ENCODE assay signal across 3 cellular contexts in genomic region chr2:21908712-21909380, GRCh38.
A peak's percentile ranks its signal among the peaks of the same experiment; 100 is the strongest.
DNase-seq lines count a peak whose midpoint lies in the region; ATAC-seq and TF ChIP-seq lines count a peak whose summit lies in the region.
"Not testable (repeated sequence)": the region's sequence is repeated elsewhere in the genome, so short reads cannot be mapped to it uniquely, and the experiment has no call there.

No MANE protein-coding gene starts in this region.

- H3K9me3 Mint-ChIP-seq in Caco-2 (ENCODE audit: unreplicated experiment); H9: not testable (repeated sequence)
- H3K9me3 Mint-ChIP-seq in WTC11: peaks cover 14% of the 10 kb centered on the region

- CTCF ChIA-PET in Caco-2 (lab: Charles Lee); WTC11 (lab: Charles Lee): not testable (repeated sequence)

- not testable (repeated sequence) for H3K56ac ChIP-seq in H9 (ENCODE audit: insufficient read length, low read depth, low read length)

- not testable (repeated sequence) for H3K23me2 ChIP-seq in H9 (ENCODE audit: insufficient read length, low read depth, low read length, poor library complexity, severe bottlenecking)

- H4K5ac ChIP-seq in H9 (ENCODE audit: insufficient read length, low read depth, low read length): not testable (repeated sequence)

- H4K91ac ChIP-seq in H9 (ENCODE audit: insufficient read length, low read depth, low read length): not testable (repeated sequence)

- peak; percentile 3 to 42 for DNase-seq in Caco-2
- not testable (repeated sequence) for DNase-seq in H9
- DNase-seq in WTC11 (ENCODE audit: low spot score): peak; percentile 63

- TF ChIP-seq CTCF in Caco-2 (IDR thresholded peaks at IDR 0.05; ENCODE audit: insufficient read depth in 1 of 2, low read depth in 1 of 2, low read length in 1 of 2, severe bottlenecking in 1 of 2, unreplicated experiment in 1 of 2); H9 (conservative IDR thresholded peaks at IDR 0.05); WTC11 (IDR thresholded peaks at IDR 0.05): not testable (repeated sequence)

- not testable (repeated sequence) for H3K4me1 Mint-ChIP-seq in Caco-2 (ENCODE audit: low read depth, unreplicated experiment); H9; WTC11

- not testable (repeated sequence) for H3K36me3 ChIP-seq in Caco-2 (ENCODE audit: control insufficient read depth, insufficient read depth, low read length)

- not testable (repeated sequence) for H3K27me3 Mint-ChIP-seq in Caco-2 (ENCODE audit: insufficient read depth, unreplicated experiment); H9 (ENCODE audit: low read depth); WTC11 (ENCODE audit: low read depth)

- H3K79me1 ChIP-seq in H9 (ENCODE audit: insufficient read depth, low read depth, low read length, poor library complexity, severe bottlenecking): not testable (repeated sequence)

- not testable (repeated sequence) for H2BK20ac ChIP-seq in H9 (ENCODE audit: low read depth, low read length, poor library complexity, severe bottlenecking)

- no CpG with 5 or more reads among the region's 26 CpGs for WGBS in H9 (ENCODE audit: extremely low coverage, insufficient read length, low lambda C conversion rate)

- H3K9me3 ChIP-seq in Caco-2; H9 (ENCODE audit: control insufficient read depth, low read depth, low read length): not testable (repeated sequence)

- not testable (repeated sequence) for H2BK12ac ChIP-seq in H9 (ENCODE audit: insufficient read length, low read depth, low read length)

- not testable (repeated sequence) for H3K4me3 Mint-ChIP-seq in Caco-2 (ENCODE audit: unreplicated experiment); H9; WTC11

- H3K4me3 ChIP-seq in Caco-2 (ENCODE audit: low read depth, low read length): not testable (repeated sequence)

- not testable (repeated sequence) for H3K4me2 ChIP-seq in H9 (ENCODE audit: insufficient read depth, insufficient read length, low read length)

- not testable (repeated sequence) for BruUV-seq in Caco-2 (replicated peaks; lab: Mats Ljungman, UMichigan)

- POLR2A ChIA-PET in Caco-2 (lab: Charles Lee); WTC11 (lab: Charles Lee): not testable (repeated sequence)

- not testable (repeated sequence) for H2BK5ac ChIP-seq in H9 (ENCODE audit: insufficient read length, low read length)

- not testable (repeated sequence) for H3K14ac ChIP-seq in H9 (ENCODE audit: insufficient read depth, low read length)

- ATAC-seq in WTC11: not testable (repeated sequence)

- not testable (repeated sequence) for H2AFZ ChIP-seq in H9 (ENCODE audit: low read length)

- H2BK15ac ChIP-seq in H9 (ENCODE audit: low read depth, low read length): not testable (repeated sequence)

- H3K18ac ChIP-seq in H9 (ENCODE audit: insufficient read length, low read depth, low read length): not testable (repeated sequence)

- not testable (repeated sequence) for H3K4ac ChIP-seq in H9 (ENCODE audit: low read depth, low read length)

- not testable (repeated sequence) for H3K27me3 ChIP-seq in Caco-2 (replicated peaks; ENCODE audit: control insufficient read depth, insufficient read depth, low read length); H9 (ENCODE audit: insufficient read depth, low read length)

- H3K36me3 Mint-ChIP-seq in Caco-2 (ENCODE audit: insufficient read depth, unreplicated experiment); H9 (ENCODE audit: insufficient read depth in 1 of 3, low read depth in 3 of 3); WTC11: not testable (repeated sequence)

- not testable (repeated sequence) for H3K23ac ChIP-seq in H9 (ENCODE audit: insufficient read length, low read depth, low read length)

- not testable (repeated sequence) for H2BK120ac ChIP-seq in H9 (ENCODE audit: low read depth, low read length, poor library complexity, severe bottlenecking)

- not testable (repeated sequence) for H4K20me1 ChIP-seq in H9 (ENCODE audit: control insufficient read depth, insufficient read depth, insufficient read length)

- H3K27ac Mint-ChIP-seq in Caco-2 (ENCODE audit: unreplicated experiment); WTC11: not testable (repeated sequence)
- peak overlapping the region in 2 of 3 experiments; percentile 40 to 94; a peak in 2 of 7 replicates for H3K27ac Mint-ChIP-seq in H9

- not testable (repeated sequence) for H2AK5ac ChIP-seq in H9 (ENCODE audit: insufficient read length, low read length)

- H3K79me2 ChIP-seq in H9 (ENCODE audit: insufficient read depth, low read length): not testable (repeated sequence)

- H3T11ph ChIP-seq in H9 (ENCODE audit: low read length): not testable (repeated sequence)

- H4K8ac ChIP-seq in H9 (replicated peaks; ENCODE audit: insufficient read length, low read depth, low read length): not testable (repeated sequence)

- H3K27ac ChIP-seq in H9 (ENCODE audit: insufficient read length, low read depth, low read length): not testable (repeated sequence)

- H3K9ac ChIP-seq in H9 (ENCODE audit: extremely low read depth, insufficient read length, low read length): not testable (repeated sequence)

- H3K4me1 ChIP-seq in Caco-2; H9 (ENCODE audit: insufficient read depth, low read length): not testable (repeated sequence)

- intact Hi-C loops in Caco-2 (cut with micrococcal nuclease; ENCODE audit: unreplicated experiment): not testable (repeated sequence)

TF ChIP-seq in WTC11, 78 proteins besides CTCF, POLR2A, EP300 and RAD21:
- TF ChIP-seq, protein P1, sequence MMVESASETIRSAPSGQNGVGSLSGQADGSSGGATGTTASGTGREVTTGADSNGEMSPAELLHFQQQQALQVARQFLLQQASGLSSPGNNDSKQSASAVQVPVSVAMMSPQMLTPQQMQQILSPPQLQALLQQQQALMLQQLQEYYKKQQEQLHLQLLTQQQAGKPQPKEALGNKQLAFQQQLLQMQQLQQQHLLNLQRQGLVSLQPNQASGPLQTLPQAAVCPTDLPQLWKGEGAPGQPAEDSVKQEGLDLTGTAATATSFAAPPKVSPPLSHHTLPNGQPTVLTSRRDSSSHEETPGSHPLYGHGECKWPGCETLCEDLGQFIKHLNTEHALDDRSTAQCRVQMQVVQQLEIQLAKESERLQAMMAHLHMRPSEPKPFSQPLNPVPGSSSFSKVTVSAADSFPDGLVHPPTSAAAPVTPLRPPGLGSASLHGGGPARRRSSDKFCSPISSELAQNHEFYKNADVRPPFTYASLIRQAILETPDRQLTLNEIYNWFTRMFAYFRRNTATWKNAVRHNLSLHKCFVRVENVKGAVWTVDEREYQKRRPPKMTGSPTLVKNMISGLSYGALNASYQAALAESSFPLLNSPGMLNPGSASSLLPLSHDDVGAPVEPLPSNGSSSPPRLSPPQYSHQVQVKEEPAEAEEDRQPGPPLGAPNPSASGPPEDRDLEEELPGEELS (CRISPR knock-in tag; IDR thresholded peaks at IDR 0.05): peak; percentile 17; the same call in 1 of the 2 replicates
